9 cellular contexts compared by ENCODE assay signal in genomic region chr11:23079382-23079813, GRCh38.
DNase-seq lines count a peak whose midpoint lies in the region; ATAC-seq, FAIRE-seq and TF ChIP-seq lines count a peak whose summit lies in the region.
"Had no signal": no experiment of that assay in that cellular context is flagged by ENCODE, and none has a peak within 500 bp of the region (broad histone marks: within the 10 kb centered on the region; RNA-seq: fewer than 3 reads in every experiment).

No MANE protein-coding gene starts in this region.

- ATAC-seq in HG03060 (IDR thresholded peaks at IDR 0.05; ENCODE audit: low read depth, unreplicated experiment) (peak; percentile 66), SK-N-SH treated with all-trans-retinoic acid at 6 μM for 48 hours (peak; percentile 85)
- ATAC-seq: activated naive CD4-positive, alpha-beta T cell treated with anti-CD3 and anti-CD28 coated beads, Interleukin-2, amount 50 U/mL, for 72 hours had no signal

- DNase-seq in D721Med (ENCODE audit: insufficient read length, low spot score) (no peak), GM20000 (ENCODE audit: low spot score) (peak; percentile 7), HuH-7 (ENCODE audit: low spot score) (no peak), GM12891 (ENCODE audit: insufficient read length, low spot score) (no peak), NCI-H2171 treated with DMSO at 0.1 percent for 48 hours (lab: John Stamatoyannopoulos, UW) (no peak)
- DNase-seq in activated CD4-positive, CD25-positive, alpha-beta regulatory T cell (lab: John Stamatoyannopoulos, UW): no peak

- TF ChIP-seq POLR2A in GM12891 (IDR thresholded peaks at IDR 0.05; ENCODE audit: low read depth, low read length): no peak

- TF ChIP-seq CTCF in D721Med (IDR thresholded peaks at IDR 0.05; ENCODE audit: insufficient read depth, missing control alignments) (no peak), GM20000 (IDR thresholded peaks at IDR 0.05; ENCODE audit: extremely low read depth, missing control alignments) (no peak)

- FAIRE-seq in D721Med (lab: Jason Lieb, UNC) (peak; percentile 77), GM12891 (lab: Jason Lieb, UNC) (no peak)

TF ChIP-seq in SK-N-SH treated with all-trans-retinoic acid at 6 μM for 48 hours, 23 proteins besides CTCF, POLR2A, EP300 and RAD21:
- TF ChIP-seq ZNF70 (CRISPR knock-in tag; IDR thresholded peaks at IDR 0.05) (no peak), TSHZ2 (CRISPR knock-in tag; IDR thresholded peaks at IDR 0.05) (no peak), PATZ1 (CRISPR knock-in tag; IDR thresholded peaks at IDR 0.05; ENCODE audit: borderline replicate concordance) (no peak), POU6F1 (CRISPR knock-in tag; IDR thresholded peaks at IDR 0.05; ENCODE audit: borderline replicate concordance, low read depth) (no peak), ESRRG (CRISPR knock-in tag; IDR thresholded peaks at IDR 0.05) (no peak), RARB (CRISPR knock-in tag; IDR thresholded peaks at IDR 0.05) (no peak), ZFP30 (CRISPR knock-in tag; IDR thresholded peaks at IDR 0.05) (no peak), ARNTL (CRISPR knock-in tag; IDR thresholded peaks at IDR 0.05; ENCODE audit: borderline replicate concordance, low read depth) (no peak)

TF ChIP-seq in GM12891, 5 proteins besides CTCF, POLR2A, EP300 and RAD21:
- TF ChIP-seq SPI1 (IDR thresholded peaks at IDR 0.05; ENCODE audit: low read depth, low read length) (no peak), PAX5 (IDR thresholded peaks at IDR 0.05; ENCODE audit: insufficient read depth, low read length, severe bottlenecking) (no peak), TAF1 (IDR thresholded peaks at IDR 0.05; ENCODE audit: low read depth, low read length) (no peak), POU2F2 (IDR thresholded peaks at IDR 0.05; ENCODE audit: low read depth, low read length) (no peak), POLR2AphosphoS5 (IDR thresholded peaks at IDR 0.05; ENCODE audit: low read depth, low read length) (no peak)
TF ChIP-seq in GM12891: peak in this region for 0.
